In genomic region chr2:71023553-71024243, GRCh38 we compare ENCODE assay signal across 7 cellular contexts.
DNase-seq lines count a peak whose midpoint lies in the region; TF ChIP-seq lines count a peak whose summit lies in the region.
"Not testable (repeated sequence)": the region's sequence is repeated elsewhere in the genome, so short reads cannot be mapped to it uniquely, and the experiment has no call there.

No MANE protein-coding gene starts in this region.

- H3K9ac ChIP-seq in OCI-LY1 (ENCODE audit: low read length) = not testable (repeated sequence)

- H3F3A ChIP-seq in OCI-LY1 (ENCODE audit: insufficient read depth, low read length) = not testable (repeated sequence)

- H3K4me3 ChIP-seq in OCI-LY1 (ENCODE audit: low read depth, low read length, poor library complexity, severe bottlenecking) = not testable (repeated sequence)

- not testable (repeated sequence) for H3K4me1 Mint-ChIP-seq in nephron

- not testable (repeated sequence) for H3K9me3 Mint-ChIP-seq in nephron

- not testable (repeated sequence) for H3K27ac ChIP-seq in OCI-LY1 (ENCODE audit: low read depth, low read length, poor library complexity, severe bottlenecking)

- not testable (repeated sequence) for H4K20me1 ChIP-seq in OCI-LY1 (ENCODE audit: insufficient read depth, low read length)

- not testable (repeated sequence) for H3K9me3 ChIP-seq in OCI-LY1 (ENCODE audit: low read length)

- H3K27me3 ChIP-seq in OCI-LY1 (ENCODE audit: insufficient read depth, low read length) = not testable (repeated sequence)

- H3K79me2 ChIP-seq in OCI-LY1 (ENCODE audit: insufficient read depth, low read length) = not testable (repeated sequence)

- H3K9me2 ChIP-seq in OCI-LY1 (ENCODE audit: low read depth, low read length) = not testable (repeated sequence)

- H3K4me3 Mint-ChIP-seq in nephron = not testable (repeated sequence)

- peak overlapping the region in 2 of 3 experiments; percentile 43 to 60 for H3K27ac Mint-ChIP-seq in nephron

- not testable (repeated sequence) for H3K36me3 Mint-ChIP-seq in nephron (ENCODE audit: low read depth)

- not testable (repeated sequence) for H3K4me2 ChIP-seq in OCI-LY1 (ENCODE audit: low read length)

- not testable (repeated sequence) for H3K4me1 ChIP-seq in OCI-LY1 (ENCODE audit: insufficient read depth, low read length, severe bottlenecking)

- peaks cover 33% of the 10 kb centered on the region for H3K27me3 Mint-ChIP-seq in nephron (ENCODE audit: low read depth)

- not testable (repeated sequence) for H2AFZ ChIP-seq in OCI-LY1 (ENCODE audit: low read length)

- peak; percentile 76 for DNase-seq in activated CD4-positive, alpha-beta T cell treated with anti-CD3 and anti-CD28 coated beads for 4 hours
- DNase-seq in activated T-helper 1 cell treated with anti-CD3 and anti-CD28 coated beads, Interleukin-2, amount 50 U/mL, for 16 hours (ENCODE audit: low read depth in 1 of 2, low spot score in 1 of 2) = peak; percentile 34 to 52
- DNase-seq in effector CD8-positive, alpha-beta T cell (lab: John Stamatoyannopoulos, UW) = peak; percentile 5
- peak; percentile 50 to 66 (median 55) for DNase-seq in stimulated activated CD4-positive, alpha-beta T cell treated with anti-CD3 and anti-CD28 coated beads, TNF-alpha, amount 100 ng/mL, for 48 hours (ENCODE audit: low read depth in 3 of 3)

- H3K36me3 ChIP-seq in OCI-LY1 (ENCODE audit: insufficient read depth, low read length) = not testable (repeated sequence)

- peak; percentile 25; the same call in 1 of the 2 replicates for TF ChIP-seq CTCF in GM12874 (IDR thresholded peaks at IDR 0.05; ENCODE audit: insufficient read depth, low read depth, low read length)
- peak; percentile 39; the same call in 1 of the 2 replicates for TF ChIP-seq CTCF in OCI-LY1 (IDR thresholded peaks at IDR 0.05; ENCODE audit: low read length)
- TF ChIP-seq CTCF in nephron (IDR thresholded peaks at IDR 0.05; ENCODE audit: unreplicated experiment in 3 of 3) = not testable (repeated sequence)

Comparison
In these comparisons a context has a peak if more than half of its experiments do, and no peak if none do; other contexts are left out.
1. DNase-seq: peak in every context shown above with its lines; median percentile 76 in activated CD4-positive, alpha-beta T cell treated with anti-CD3 and anti-CD28 coated beads for 4 hours; 55 in stimulated activated CD4-positive, alpha-beta T cell treated with anti-CD3 and anti-CD28 coated beads, TNF-alpha, amount 100 ng/mL, for 48 hours; 43 in activated T-helper 1 cell treated with anti-CD3 and anti-CD28 coated beads, Interleukin-2, amount 50 U/mL, for 16 hours; 5 in effector CD8-positive, alpha-beta T cell.